1 cellular context compared by ENCODE assay signal in the genomic region with DNA sequence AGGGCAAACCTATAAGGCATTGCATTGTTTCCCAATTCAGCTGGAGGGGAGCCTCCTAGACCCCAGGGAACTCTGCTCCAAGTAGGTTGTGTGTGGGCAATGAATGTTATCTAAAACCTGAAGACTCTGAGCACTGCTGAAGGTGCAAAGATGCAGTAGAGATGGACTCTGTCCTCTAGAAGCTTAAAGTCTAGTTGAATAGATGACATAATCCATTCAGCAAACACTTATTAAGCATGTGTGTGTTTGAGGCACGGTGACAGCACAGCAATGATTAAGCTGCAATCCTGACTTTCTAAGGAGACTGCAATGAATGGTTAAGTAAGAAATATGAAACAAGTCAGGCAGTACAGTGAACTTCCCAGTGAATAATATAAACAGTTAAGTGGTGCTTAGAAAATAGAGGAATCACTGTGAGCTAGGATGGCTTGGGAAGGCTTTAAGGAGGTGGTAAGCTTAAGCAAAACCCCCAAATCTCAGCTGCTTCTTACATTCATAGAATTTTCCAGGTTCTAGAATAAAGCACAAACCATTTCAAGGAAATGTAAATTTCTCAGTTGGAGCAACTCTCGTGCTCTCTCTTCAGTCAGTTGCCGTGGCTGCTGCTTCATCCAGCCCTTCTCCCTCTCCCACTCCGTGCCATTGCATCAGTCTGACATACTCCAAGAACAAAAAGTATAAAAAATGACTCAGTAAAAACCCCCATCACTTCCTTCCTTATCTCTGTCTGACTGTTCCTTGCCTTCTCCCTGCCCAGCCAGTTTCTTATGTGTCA.
A peak's percentile ranks its signal among the peaks of the same experiment; 100 is the strongest.
TF ChIP-seq lines count a peak whose summit lies in the region.

No MANE protein-coding gene starts in this region.

TF ChIP-seq in HepG2, 621 proteins besides CTCF, POLR2A, EP300 and RAD21 (continued from another document and continues in another):
- TF ChIP-seq, protein P1, sequence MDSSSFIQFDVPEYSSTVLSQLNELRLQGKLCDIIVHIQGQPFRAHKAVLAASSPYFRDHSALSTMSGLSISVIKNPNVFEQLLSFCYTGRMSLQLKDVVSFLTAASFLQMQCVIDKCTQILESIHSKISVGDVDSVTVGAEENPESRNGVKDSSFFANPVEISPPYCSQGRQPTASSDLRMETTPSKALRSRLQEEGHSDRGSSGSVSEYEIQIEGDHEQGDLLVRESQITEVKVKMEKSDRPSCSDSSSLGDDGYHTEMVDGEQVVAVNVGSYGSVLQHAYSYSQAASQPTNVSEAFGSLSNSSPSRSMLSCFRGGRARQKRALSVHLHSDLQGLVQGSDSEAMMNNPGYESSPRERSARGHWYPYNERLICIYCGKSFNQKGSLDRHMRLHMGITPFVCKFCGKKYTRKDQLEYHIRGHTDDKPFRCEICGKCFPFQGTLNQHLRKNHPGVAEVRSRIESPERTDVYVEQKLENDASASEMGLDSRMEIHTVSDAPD (CRISPR knock-in tag; IDR thresholded peaks at IDR 0.05), result peak; percentile 24; the same call in 1 of the 2 replicates
- TF ChIP-seq THAP11 (CRISPR knock-in tag; IDR thresholded peaks at IDR 0.05), result peak; percentile 32; the same call in 1 of the 2 replicates
- peak; percentile 48; the same call in 1 of the 2 replicates for TF ChIP-seq ELF4 (CRISPR knock-in tag; IDR thresholded peaks at IDR 0.05; ENCODE audit: borderline replicate concordance)
- TF ChIP-seq SIX4 (CRISPR knock-in tag; IDR thresholded peaks at IDR 0.05), result peak; percentile 34; the same call in 1 of the 2 replicates
- TF ChIP-seq NR2F6 (IDR thresholded peaks at IDR 0.05), result peak; percentile 32; the same call in 1 of the 2 replicates
- TF ChIP-seq NR2F6 (CRISPR knock-in tag; IDR thresholded peaks at IDR 0.05), result peak; percentile 62; the same call in 1 of the 2 replicates
- peak; percentile 70 for TF ChIP-seq ZNF614 (CRISPR knock-in tag; IDR thresholded peaks at IDR 0.05; ENCODE audit: borderline replicate concordance)
- peak; percentile 83; the same call in 1 of the 2 replicates for TF ChIP-seq HMG20A (CRISPR knock-in tag; IDR thresholded peaks at IDR 0.05; ENCODE audit: borderline replicate concordance)
- TF ChIP-seq, protein P2, sequence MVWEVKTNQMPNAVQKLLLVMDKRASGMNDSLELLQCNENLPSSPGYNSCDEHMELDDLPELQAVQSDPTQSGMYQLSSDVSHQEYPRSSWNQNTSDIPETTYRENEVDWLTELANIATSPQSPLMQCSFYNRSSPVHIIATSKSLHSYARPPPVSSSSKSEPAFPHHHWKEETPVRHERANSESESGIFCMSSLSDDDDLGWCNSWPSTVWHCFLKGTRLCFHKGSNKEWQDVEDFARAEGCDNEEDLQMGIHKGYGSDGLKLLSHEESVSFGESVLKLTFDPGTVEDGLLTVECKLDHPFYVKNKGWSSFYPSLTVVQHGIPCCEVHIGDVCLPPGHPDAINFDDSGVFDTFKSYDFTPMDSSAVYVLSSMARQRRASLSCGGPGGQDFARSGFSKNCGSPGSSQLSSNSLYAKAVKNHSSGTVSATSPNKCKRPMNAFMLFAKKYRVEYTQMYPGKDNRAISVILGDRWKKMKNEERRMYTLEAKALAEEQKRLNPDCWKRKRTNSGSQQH (CRISPR knock-in tag; IDR thresholded peaks at IDR 0.05; ENCODE audit: low read depth), result peak; percentile 86; the same call in 1 of the 2 replicates
- no peak; the same call in none of the 2 replicates for TF ChIP-seq ZFP1 (CRISPR knock-in tag; IDR thresholded peaks at IDR 0.05)
- TF ChIP-seq, protein P3, sequence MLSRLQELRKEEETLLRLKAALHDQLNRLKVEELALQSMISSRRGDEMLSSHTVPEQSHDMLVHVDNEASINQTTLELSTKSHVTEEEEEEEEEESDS (CRISPR knock-in tag; IDR thresholded peaks at IDR 0.05; ENCODE audit: borderline replicate concordance), result no peak
- TF ChIP-seq, protein P4, sequence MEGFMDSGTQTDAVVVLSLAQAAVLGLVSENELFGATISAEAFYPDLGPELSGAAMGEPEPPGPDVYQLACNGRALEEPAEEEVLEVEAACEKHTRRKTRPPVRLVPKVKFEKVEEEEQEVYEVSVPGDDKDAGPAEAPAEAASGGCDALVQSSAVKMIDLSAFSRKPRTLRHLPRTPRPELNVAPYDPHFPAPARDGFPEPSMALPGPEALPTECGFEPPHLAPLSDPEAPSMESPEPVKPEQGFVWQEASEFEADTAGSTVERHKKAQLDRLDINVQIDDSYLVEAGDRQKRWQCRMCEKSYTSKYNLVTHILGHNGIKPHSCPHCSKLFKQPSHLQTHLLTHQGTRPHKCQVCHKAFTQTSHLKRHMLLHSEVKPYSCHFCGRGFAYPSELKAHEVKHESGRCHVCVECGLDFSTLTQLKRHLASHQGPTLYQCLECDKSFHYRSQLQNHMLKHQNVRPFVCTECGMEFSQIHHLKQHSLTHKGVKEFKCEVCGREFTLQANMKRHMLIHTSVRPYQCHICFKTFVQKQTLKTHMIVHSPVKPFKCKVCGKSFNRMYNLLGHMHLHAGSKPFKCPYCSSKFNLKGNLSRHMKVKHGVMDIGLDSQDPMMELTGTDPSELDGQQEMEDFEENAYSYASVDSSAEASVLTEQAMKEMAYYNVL (CRISPR knock-in tag; IDR thresholded peaks at IDR 0.05; ENCODE audit: borderline replicate concordance), result no peak; the same call in 1 of the 2 replicates
- no peak for TF ChIP-seq FOXA1 (IDR thresholded peaks at IDR 0.05)
- peak; percentile 81 for TF ChIP-seq FOXA1 (CRISPR knock-in tag; IDR thresholded peaks at IDR 0.05)
- TF ChIP-seq TMF1 (CRISPR knock-in tag; IDR thresholded peaks at IDR 0.05; ENCODE audit: low read depth), result no peak
- peak; percentile 61; the same call in 1 of the 2 replicates for TF ChIP-seq ZNF12 (CRISPR knock-in tag; IDR thresholded peaks at IDR 0.05)
- TF ChIP-seq MEF2D (CRISPR knock-in tag; IDR thresholded peaks at IDR 0.05), result 0 out of 2 replicates have a peak, but pooled peaks have one; percentile 13
- TF ChIP-seq, protein P5, sequence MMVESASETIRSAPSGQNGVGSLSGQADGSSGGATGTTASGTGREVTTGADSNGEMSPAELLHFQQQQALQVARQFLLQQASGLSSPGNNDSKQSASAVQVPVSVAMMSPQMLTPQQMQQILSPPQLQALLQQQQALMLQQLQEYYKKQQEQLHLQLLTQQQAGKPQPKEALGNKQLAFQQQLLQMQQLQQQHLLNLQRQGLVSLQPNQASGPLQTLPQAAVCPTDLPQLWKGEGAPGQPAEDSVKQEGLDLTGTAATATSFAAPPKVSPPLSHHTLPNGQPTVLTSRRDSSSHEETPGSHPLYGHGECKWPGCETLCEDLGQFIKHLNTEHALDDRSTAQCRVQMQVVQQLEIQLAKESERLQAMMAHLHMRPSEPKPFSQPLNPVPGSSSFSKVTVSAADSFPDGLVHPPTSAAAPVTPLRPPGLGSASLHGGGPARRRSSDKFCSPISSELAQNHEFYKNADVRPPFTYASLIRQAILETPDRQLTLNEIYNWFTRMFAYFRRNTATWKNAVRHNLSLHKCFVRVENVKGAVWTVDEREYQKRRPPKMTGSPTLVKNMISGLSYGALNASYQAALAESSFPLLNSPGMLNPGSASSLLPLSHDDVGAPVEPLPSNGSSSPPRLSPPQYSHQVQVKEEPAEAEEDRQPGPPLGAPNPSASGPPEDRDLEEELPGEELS (CRISPR knock-in tag; IDR thresholded peaks at IDR 0.05), result peak; percentile 78; the same call in 1 of the 2 replicates
- 0 out of 2 replicates have a peak, but pooled peaks have one; percentile 35 for TF ChIP-seq POLR2G (IDR thresholded peaks at IDR 0.05; ENCODE audit: low read depth, low read length)
- peak; percentile 84 for TF ChIP-seq TBX2 (CRISPR knock-in tag; IDR thresholded peaks at IDR 0.05; ENCODE audit: borderline replicate concordance)
- TF ChIP-seq SALL1 (CRISPR knock-in tag; IDR thresholded peaks at IDR 0.05), result peak; percentile 87; the same call in 1 of the 2 replicates
- TF ChIP-seq, protein P6, sequence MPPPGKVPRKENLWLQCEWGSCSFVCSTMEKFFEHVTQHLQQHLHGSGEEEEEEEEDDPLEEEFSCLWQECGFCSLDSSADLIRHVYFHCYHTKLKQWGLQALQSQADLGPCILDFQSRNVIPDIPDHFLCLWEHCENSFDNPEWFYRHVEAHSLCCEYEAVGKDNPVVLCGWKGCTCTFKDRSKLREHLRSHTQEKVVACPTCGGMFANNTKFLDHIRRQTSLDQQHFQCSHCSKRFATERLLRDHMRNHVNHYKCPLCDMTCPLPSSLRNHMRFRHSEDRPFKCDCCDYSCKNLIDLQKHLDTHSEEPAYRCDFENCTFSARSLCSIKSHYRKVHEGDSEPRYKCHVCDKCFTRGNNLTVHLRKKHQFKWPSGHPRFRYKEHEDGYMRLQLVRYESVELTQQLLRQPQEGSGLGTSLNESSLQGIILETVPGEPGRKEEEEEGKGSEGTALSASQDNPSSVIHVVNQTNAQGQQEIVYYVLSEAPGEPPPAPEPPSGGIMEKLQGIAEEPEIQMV (CRISPR knock-in tag; IDR thresholded peaks at IDR 0.05; ENCODE audit: low read depth), result no peak
- no peak for TF ChIP-seq FOXP1 (IDR thresholded peaks at IDR 0.05)
- peak; percentile 76 for TF ChIP-seq FOXP1 (CRISPR knock-in tag; IDR thresholded peaks at IDR 0.05)
- no peak for TF ChIP-seq CENPX (CRISPR knock-in tag; IDR thresholded peaks at IDR 0.05)
- no peak for TF ChIP-seq ZFP36L1 (CRISPR knock-in tag; IDR thresholded peaks at IDR 0.05)
- TF ChIP-seq, protein P7, sequence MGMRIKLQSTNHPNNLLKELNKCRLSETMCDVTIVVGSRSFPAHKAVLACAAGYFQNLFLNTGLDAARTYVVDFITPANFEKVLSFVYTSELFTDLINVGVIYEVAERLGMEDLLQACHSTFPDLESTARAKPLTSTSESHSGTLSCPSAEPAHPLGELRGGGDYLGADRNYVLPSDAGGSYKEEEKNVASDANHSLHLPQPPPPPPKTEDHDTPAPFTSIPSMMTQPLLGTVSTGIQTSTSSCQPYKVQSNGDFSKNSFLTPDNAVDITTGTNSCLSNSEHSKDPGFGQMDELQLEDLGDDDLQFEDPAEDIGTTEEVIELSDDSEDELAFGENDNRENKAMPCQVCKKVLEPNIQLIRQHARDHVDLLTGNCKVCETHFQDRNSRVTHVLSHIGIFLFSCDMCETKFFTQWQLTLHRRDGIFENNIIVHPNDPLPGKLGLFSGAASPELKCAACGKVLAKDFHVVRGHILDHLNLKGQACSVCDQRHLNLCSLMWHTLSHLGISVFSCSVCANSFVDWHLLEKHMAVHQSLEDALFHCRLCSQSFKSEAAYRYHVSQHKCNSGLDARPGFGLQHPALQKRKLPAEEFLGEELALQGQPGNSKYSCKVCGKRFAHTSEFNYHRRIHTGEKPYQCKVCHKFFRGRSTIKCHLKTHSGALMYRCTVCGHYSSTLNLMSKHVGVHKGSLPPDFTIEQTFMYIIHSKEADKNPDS (CRISPR knock-in tag; IDR thresholded peaks at IDR 0.05), result no peak
- TF ChIP-seq, protein P8, sequence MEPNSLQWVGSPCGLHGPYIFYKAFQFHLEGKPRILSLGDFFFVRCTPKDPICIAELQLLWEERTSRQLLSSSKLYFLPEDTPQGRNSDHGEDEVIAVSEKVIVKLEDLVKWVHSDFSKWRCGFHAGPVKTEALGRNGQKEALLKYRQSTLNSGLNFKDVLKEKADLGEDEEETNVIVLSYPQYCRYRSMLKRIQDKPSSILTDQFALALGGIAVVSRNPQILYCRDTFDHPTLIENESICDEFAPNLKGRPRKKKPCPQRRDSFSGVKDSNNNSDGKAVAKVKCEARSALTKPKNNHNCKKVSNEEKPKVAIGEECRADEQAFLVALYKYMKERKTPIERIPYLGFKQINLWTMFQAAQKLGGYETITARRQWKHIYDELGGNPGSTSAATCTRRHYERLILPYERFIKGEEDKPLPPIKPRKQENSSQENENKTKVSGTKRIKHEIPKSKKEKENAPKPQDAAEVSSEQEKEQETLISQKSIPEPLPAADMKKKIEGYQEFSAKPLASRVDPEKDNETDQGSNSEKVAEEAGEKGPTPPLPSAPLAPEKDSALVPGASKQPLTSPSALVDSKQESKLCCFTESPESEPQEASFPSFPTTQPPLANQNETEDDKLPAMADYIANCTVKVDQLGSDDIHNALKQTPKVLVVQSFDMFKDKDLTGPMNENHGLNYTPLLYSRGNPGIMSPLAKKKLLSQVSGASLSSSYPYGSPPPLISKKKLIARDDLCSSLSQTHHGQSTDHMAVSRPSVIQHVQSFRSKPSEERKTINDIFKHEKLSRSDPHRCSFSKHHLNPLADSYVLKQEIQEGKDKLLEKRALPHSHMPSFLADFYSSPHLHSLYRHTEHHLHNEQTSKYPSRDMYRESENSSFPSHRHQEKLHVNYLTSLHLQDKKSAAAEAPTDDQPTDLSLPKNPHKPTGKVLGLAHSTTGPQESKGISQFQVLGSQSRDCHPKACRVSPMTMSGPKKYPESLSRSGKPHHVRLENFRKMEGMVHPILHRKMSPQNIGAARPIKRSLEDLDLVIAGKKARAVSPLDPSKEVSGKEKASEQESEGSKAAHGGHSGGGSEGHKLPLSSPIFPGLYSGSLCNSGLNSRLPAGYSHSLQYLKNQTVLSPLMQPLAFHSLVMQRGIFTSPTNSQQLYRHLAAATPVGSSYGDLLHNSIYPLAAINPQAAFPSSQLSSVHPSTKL (CRISPR knock-in tag; IDR thresholded peaks at IDR 0.05), result peak; percentile 96
- TF ChIP-seq HOXA5 (CRISPR knock-in tag; IDR thresholded peaks at IDR 0.05), result 0 out of 2 replicates have a peak, but pooled peaks have one; percentile 60
- 0 out of 2 replicates have a peak, but pooled peaks have one; percentile 34 for TF ChIP-seq ZNF430 (CRISPR knock-in tag; IDR thresholded peaks at IDR 0.05)
- TF ChIP-seq POGZ (CRISPR knock-in tag; IDR thresholded peaks at IDR 0.05), result peak; percentile 67
- no peak for TF ChIP-seq MTA3 (CRISPR knock-in tag; IDR thresholded peaks at IDR 0.05)
- peak; percentile 68; the same call in 1 of the 2 replicates for TF ChIP-seq ZNF652 (CRISPR knock-in tag; IDR thresholded peaks at IDR 0.05; ENCODE audit: borderline replicate concordance, low read depth)
- no peak for TF ChIP-seq NFE2 (CRISPR knock-in tag; IDR thresholded peaks at IDR 0.05)
- 0 out of 2 replicates have a peak, but pooled peaks have one; percentile 37 for TF ChIP-seq ESRRA (CRISPR knock-in tag; IDR thresholded peaks at IDR 0.05; ENCODE audit: low read depth)
- TF ChIP-seq PPARG (CRISPR knock-in tag; conservative IDR thresholded peaks at IDR 0.05), result peak; percentile 49
- no peak for TF ChIP-seq HNRNPK (IDR thresholded peaks at IDR 0.05; ENCODE audit: low read depth, low read length, poor library complexity, severe bottlenecking)
- 0 out of 2 replicates have a peak, but pooled peaks have one; percentile 54 for TF ChIP-seq ZSCAN9 (CRISPR knock-in tag; IDR thresholded peaks at IDR 0.05; ENCODE audit: borderline replicate concordance)
- TF ChIP-seq YEATS2 (CRISPR knock-in tag; IDR thresholded peaks at IDR 0.05; ENCODE audit: borderline replicate concordance), result peak; percentile 40; the same call in 1 of the 2 replicates
- 0 out of 2 replicates have a peak, but pooled peaks have one; percentile 62 for TF ChIP-seq JUND (CRISPR knock-in tag; IDR thresholded peaks at IDR 0.05)
- TF ChIP-seq, protein P9, sequence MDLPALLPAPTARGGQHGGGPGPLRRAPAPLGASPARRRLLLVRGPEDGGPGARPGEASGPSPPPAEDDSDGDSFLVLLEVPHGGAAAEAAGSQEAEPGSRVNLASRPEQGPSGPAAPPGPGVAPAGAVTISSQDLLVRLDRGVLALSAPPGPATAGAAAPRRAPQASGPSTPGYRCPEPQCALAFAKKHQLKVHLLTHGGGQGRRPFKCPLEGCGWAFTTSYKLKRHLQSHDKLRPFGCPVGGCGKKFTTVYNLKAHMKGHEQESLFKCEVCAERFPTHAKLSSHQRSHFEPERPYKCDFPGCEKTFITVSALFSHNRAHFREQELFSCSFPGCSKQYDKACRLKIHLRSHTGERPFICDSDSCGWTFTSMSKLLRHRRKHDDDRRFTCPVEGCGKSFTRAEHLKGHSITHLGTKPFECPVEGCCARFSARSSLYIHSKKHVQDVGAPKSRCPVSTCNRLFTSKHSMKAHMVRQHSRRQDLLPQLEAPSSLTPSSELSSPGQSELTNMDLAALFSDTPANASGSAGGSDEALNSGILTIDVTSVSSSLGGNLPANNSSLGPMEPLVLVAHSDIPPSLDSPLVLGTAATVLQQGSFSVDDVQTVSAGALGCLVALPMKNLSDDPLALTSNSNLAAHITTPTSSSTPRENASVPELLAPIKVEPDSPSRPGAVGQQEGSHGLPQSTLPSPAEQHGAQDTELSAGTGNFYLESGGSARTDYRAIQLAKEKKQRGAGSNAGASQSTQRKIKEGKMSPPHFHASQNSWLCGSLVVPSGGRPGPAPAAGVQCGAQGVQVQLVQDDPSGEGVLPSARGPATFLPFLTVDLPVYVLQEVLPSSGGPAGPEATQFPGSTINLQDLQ (CRISPR knock-in tag; IDR thresholded peaks at IDR 0.05), result no peak
